Comparison of ENCODE assay signal across 19 cellular contexts in genomic region chr1:221766210-221766609, GRCh38. TPM values are rescaled to one million over a fixed set of nuclear protein-coding genes. Genes with fewer than 3 reads are reported as not detected.
DNase-seq lines count a peak whose midpoint lies in the region; ATAC-seq and TF ChIP-seq lines count a peak whose summit lies in the region.
"Had no signal": no experiment of that assay in that cellular context is flagged by ENCODE, and none has a peak within 500 bp of the region (broad histone marks: within the 10 kb centered on the region; RNA-seq: fewer than 3 reads in every experiment).

No MANE protein-coding gene starts in this region.

- no peak overlapping the region for H2BK15ac ChIP-seq in H9 (ENCODE audit: low read depth, low read length)

- no CpG with 5 or more reads among the region's 1 CpG for WGBS in H9 (ENCODE audit: extremely low coverage, insufficient read length, low lambda C conversion rate)

- H3K9ac ChIP-seq in H9 (ENCODE audit: extremely low read depth, insufficient read length, low read length): no peak overlapping the region

- H3K4me1 Mint-ChIP-seq in H9: no peaks in the 10 kb centered on the region

- H4K5ac ChIP-seq in H9 (ENCODE audit: insufficient read length, low read depth, low read length): no peak overlapping the region

- H2BK120ac ChIP-seq in H9 (ENCODE audit: low read depth, low read length, poor library complexity, severe bottlenecking): no peak overlapping the region

- H3K4me3 Mint-ChIP-seq in H9: no peak overlapping the region
- H3K4me3 Mint-ChIP-seq: activated T-cell treated with anti-CD3 and anti-CD28 coated beads, Interleukin-2, amount 50 U/mL, for 4 hours had no signal

- no peak overlapping the region for H3K4me3 ChIP-seq in choroid plexus epithelial cell (ENCODE audit: low read depth, low read length)
- H3K4me3 ChIP-seq in skeletal muscle cell (ENCODE audit: low read depth, low read length): no peak overlapping the region

- H3K23ac ChIP-seq in H9 (ENCODE audit: insufficient read length, low read depth, low read length): no peak overlapping the region

- no peak overlapping the region for H2AFZ ChIP-seq in H9 (ENCODE audit: low read length)

- H3K4ac ChIP-seq in H9 (ENCODE audit: low read depth, low read length): no peak overlapping the region

- no peak for ATAC-seq in HG03565 (IDR thresholded peaks at IDR 0.05; ENCODE audit: unreplicated experiment)
- ATAC-seq: activated T-cell treated with anti-CD3 and anti-CD28 coated beads, Interleukin-2, amount 50 U/mL, for 4 hours had no signal

- no peak overlapping the region for H2BK20ac ChIP-seq in H9 (ENCODE audit: low read depth, low read length, poor library complexity, severe bottlenecking)

- no peaks in the 10 kb centered on the region for H3K27me3 Mint-ChIP-seq in H9 (ENCODE audit: low read depth)

- no peak overlapping the region for H3K14ac ChIP-seq in H9 (ENCODE audit: insufficient read depth, low read length)

- H4K8ac ChIP-seq in H9 (replicated peaks; ENCODE audit: insufficient read length, low read depth, low read length): no peak overlapping the region

- TF ChIP-seq CTCF in choroid plexus epithelial cell (conservative IDR thresholded peaks at IDR 0.05; ENCODE audit: low read depth, low read length) (no peak), H9 (conservative IDR thresholded peaks at IDR 0.05) (no peak)

- no peaks in the 10 kb centered on the region for H3K9me3 Mint-ChIP-seq in H9
- H3K9me3 Mint-ChIP-seq: activated T-cell treated with anti-CD3 and anti-CD28 coated beads, Interleukin-2, amount 50 U/mL, for 4 hours had no signal

- no peak overlapping the region for H2BK5ac ChIP-seq in H9 (ENCODE audit: insufficient read length, low read length)

- no peak overlapping the region for H2BK12ac ChIP-seq in H9 (ENCODE audit: insufficient read length, low read depth, low read length)

- H3K36me3 Mint-ChIP-seq in H9 (ENCODE audit: insufficient read depth in 1 of 3, low read depth in 3 of 3): no peaks in the 10 kb centered on the region

- no peaks in the 10 kb centered on the region for H3K79me1 ChIP-seq in H9 (ENCODE audit: insufficient read depth, low read depth, low read length, poor library complexity, severe bottlenecking)

- no peak overlapping the region for H3K18ac ChIP-seq in H9 (ENCODE audit: insufficient read length, low read depth, low read length)

- no peak overlapping the region for H3K56ac ChIP-seq in H9 (ENCODE audit: insufficient read length, low read depth, low read length)

- H3T11ph ChIP-seq in H9 (ENCODE audit: low read length): no peak overlapping the region

- no peaks in the 10 kb centered on the region for H3K9me3 ChIP-seq in H9 (ENCODE audit: control insufficient read depth, low read depth, low read length)

- no peaks in the 10 kb centered on the region for H3K23me2 ChIP-seq in H9 (ENCODE audit: insufficient read length, low read depth, low read length, poor library complexity, severe bottlenecking)

- H3K79me2 ChIP-seq in H9 (ENCODE audit: insufficient read depth, low read length): no peaks in the 10 kb centered on the region

- no peak overlapping the region for H2AK5ac ChIP-seq in H9 (ENCODE audit: insufficient read length, low read length)

- H4K91ac ChIP-seq in H9 (ENCODE audit: insufficient read length, low read depth, low read length): no peak overlapping the region

- no peak overlapping the region for H3K27ac ChIP-seq in H9 (ENCODE audit: insufficient read length, low read depth, low read length)
- H3K27ac ChIP-seq: 22Rv1 had no signal

- H4K20me1 ChIP-seq in H9 (ENCODE audit: control insufficient read depth, insufficient read depth, insufficient read length): no peaks in the 10 kb centered on the region

- no peak overlapping the region for H3K4me2 ChIP-seq in H9 (ENCODE audit: insufficient read depth, insufficient read length, low read length)

- H3K27ac Mint-ChIP-seq in H9: no peak overlapping the region

- H3K4me1 ChIP-seq in H9 (ENCODE audit: insufficient read depth, low read length): no peaks in the 10 kb centered on the region

- H3K27me3 ChIP-seq in H9 (ENCODE audit: insufficient read depth, low read length): no peaks in the 10 kb centered on the region

- peak; percentile 30 for DNase-seq in DMS 273 (lab: John Stamatoyannopoulos, UW; ENCODE audit: unreplicated experiment)
- DNase-seq in DMS 273 treated with DMSO at 0.1 percent for 48 hours (lab: John Stamatoyannopoulos, UW): no peak
- peak; percentile 7 to 18 for DNase-seq in Kasumi-1 (lab: John Stamatoyannopoulos, UW)
- peak; percentile 83 for DNase-seq in choroid plexus epithelial cell (ENCODE audit: low read depth)
- DNase-seq in skeletal muscle cell (ENCODE audit: low read depth): peak; percentile 53
- no peak for DNase-seq in H9
- no peak for DNase-seq in amygdala (lab: John Stamatoyannopoulos, UW)
- DNase-seq: activated CD4-positive, alpha-beta T cell treated with anti-CD3 and anti-CD28 coated beads, Interleukin-2, amount 50 U/mL, for 48 hours; activated naive CD4-positive, alpha-beta T cell treated with anti-CD3 and anti-CD28 coated beads, Interleukin-2, amount 50 U/mL, for 16 hours; activated T-cell treated with anti-CD3 and anti-CD28 coated beads, Interleukin-2, amount 50 U/mL, for 4 hours; dermis blood vessel endothelial cell; DMS79; head of caudate nucleus; NCI-H1436 treated with DMSO at 0.1 percent for 48 hours; NCI-H2227 treated with DMSO at 0.1 percent for 48 hours; nucleus accumbens; SW 1271 had no signal

RNA-seq across cellular contexts. Expression of gene DUSP10, which starts 24.3 kb away (rescaled TPM):
- 2.0 and 3.2 TPM in 2 replicates for total RNA-seq in H9 (2021)

Comparison
In these comparisons a context has a peak if more than half of its experiments do, and no peak if none do; other contexts are left out.
1. DNase-seq: peak in DMS 273 (single experiment), Kasumi-1 (2 of 2), choroid plexus epithelial cell (single experiment) and skeletal muscle cell (single experiment); none in DMS 273 treated with DMSO at 0.1 percent for 48 hours (single experiment), H9 (single experiment) and amygdala (0 of 56).